Comparison of ENCODE assay signal across 13 cellular contexts in the genomic region with DNA sequence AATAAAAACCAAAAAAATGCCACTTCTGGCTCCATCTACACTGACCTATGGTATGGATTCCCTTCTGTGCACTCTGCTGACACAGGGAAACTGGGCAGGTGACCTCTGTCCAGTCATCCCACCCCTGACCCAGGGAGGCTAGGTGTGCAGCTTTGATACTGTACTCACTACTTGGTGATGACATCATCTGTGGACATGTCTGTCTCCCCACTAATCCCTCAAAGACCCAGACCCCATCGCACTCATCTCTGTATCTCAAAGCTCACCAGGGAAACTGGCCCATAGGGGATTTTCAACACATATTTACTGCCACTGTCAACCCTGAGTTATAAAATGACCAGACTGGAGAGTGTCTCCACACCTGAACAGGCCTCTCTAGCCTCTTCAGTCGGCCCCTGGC. TPM values are rescaled to one million over a fixed set of nuclear protein-coding genes. Genes with fewer than 3 reads are reported as not detected.
A peak's percentile ranks its signal among the peaks of the same experiment; 100 is the strongest.
DNase-seq lines count a peak whose midpoint lies in the region; ATAC-seq and TF ChIP-seq lines count a peak whose summit lies in the region.
"Had no signal": no experiment of that assay in that cellular context is flagged by ENCODE, and none has a peak within 500 bp of the region (broad histone marks: within the 10 kb centered on the region; RNA-seq: fewer than 3 reads in every experiment).

No MANE protein-coding gene starts in this region.

- no peak for DNase-seq in stimulated activated naive CD8-positive, alpha-beta T cell treated with anti-CD3 and anti-CD28 coated beads, Interleukin-15, Interleukin-2, amounts not matched to agents 100 U/mL and 50 U/mL, for 24 hours
- DNase-seq in GM23248 (no peak), gastrocnemius medialis (no peak)
- DNase-seq: activated naive CD4-positive, alpha-beta T cell treated with anti-CD3 and anti-CD28 coated beads for 36 hours; DMS 273 treated with DMSO at 0.1 percent for 48 hours; left ventricle myocardium superior; NCI-H446; stimulated activated CD4-positive, alpha-beta T cell treated with anti-CD3 and anti-CD28 coated beads, Interleukin-2, amount 100 ng/mL, for 48 hours had no signal

- POLR2A ChIA-PET in HEK293 (lab: Yijun Ruan, JAX), result interaction anchor here (0.9 kb wide), 1 partner anchor 11 kb away, joined by 3 read pairs; no protein-coding TSS in a partner anchor

- H3K36me3 ChIP-seq in HEK293 (ENCODE audit: control insufficient read depth in 2 of 2, insufficient read depth in 1 of 2, low read length in 2 of 2), result no peaks in the 10 kb centered on the region
- no peaks in the 10 kb centered on the region for H3K36me3 ChIP-seq in GM23248 (ENCODE audit: low read depth)
- H3K36me3 ChIP-seq in gastrocnemius medialis, result no peaks in the 10 kb centered on the region
- H3K36me3 ChIP-seq: gastroesophageal sphincter had no signal

- no peaks in the 10 kb centered on the region for H4K20me1 ChIP-seq in GM23248 (ENCODE audit: insufficient read depth)

- in situ Hi-C loops in GM23248 (cut with MboI) (no loop called here), gastrocnemius medialis (cut with MboI; ENCODE audit: low sequenced_read_pairs in 4 of 4) (loop anchor here in 1 of 4 donors (25.0 kb wide), 1 partner anchor 201 kb away; no protein-coding TSS in a partner anchor)

- H3K9me3 ChIP-seq in HEK293 (ENCODE audit: control insufficient read depth, insufficient read depth, low read depth, low read length) (no peaks in the 10 kb centered on the region), GM23248 (ENCODE audit: low read depth) (no peaks in the 10 kb centered on the region), gastrocnemius medialis (no peaks in the 10 kb centered on the region)
- H3K9me3 ChIP-seq: gastroesophageal sphincter had no signal

- ATAC-seq in GM18870 (IDR thresholded peaks at IDR 0.05; ENCODE audit: unreplicated experiment) (peak; percentile 62), HG03571 (IDR thresholded peaks at IDR 0.05; ENCODE audit: unreplicated experiment) (peak; percentile 50), HG03175 (IDR thresholded peaks at IDR 0.05; ENCODE audit: unreplicated experiment) (no peak), gastrocnemius medialis (no peak)
- peak; percentile 19 for ATAC-seq in stimulated activated naive CD8-positive, alpha-beta T cell treated with anti-CD3 and anti-CD28 coated beads, Interleukin-15, Interleukin-2, amounts not matched to agents 100 U/mL and 50 U/mL, for 24 hours
- ATAC-seq: gastroesophageal sphincter had no signal

- H3F3A ChIP-seq in GM23248 (ENCODE audit: insufficient read depth), result no peaks in the 10 kb centered on the region

- H3K4me1 ChIP-seq in HEK293 (ENCODE audit: control insufficient read depth, insufficient read depth, low read length) (peaks cover 8% of the 10 kb centered on the region; the same call in 1 of the 2 replicates), GM23248 (ENCODE audit: insufficient read depth) (no peaks in the 10 kb centered on the region), gastrocnemius medialis (peaks cover 39 to 45% of the 10 kb centered on the region in 2 donors)

- intact Hi-C loops in gastrocnemius medialis (cut with DNase I; ENCODE audit: low total_unique reads), result loop anchor here (5.0 kb wide), 1 partner anchor 291 kb away; no protein-coding TSS in a partner anchor

- no peak overlapping the region for H3K27ac ChIP-seq in HEK293 (ENCODE audit: extremely low read depth, low read depth, low read length)
- H3K27ac ChIP-seq in GM23248, result no peak overlapping the region
- peak overlapping the region in 1 of 4 donors; percentile 60 for H3K27ac ChIP-seq in gastrocnemius medialis
- H3K27ac ChIP-seq: gastroesophageal sphincter had no signal

- no peak overlapping the region for H2AFZ ChIP-seq in GM23248

- no peak overlapping the region for H3K9ac ChIP-seq in GM23248

- H3K4me3 ChIP-seq in HEK293 (ENCODE audit: low read depth, low read length) (no peak overlapping the region), GM23248 (no peak overlapping the region), gastrocnemius medialis (no peak overlapping the region)
- H3K4me3 ChIP-seq: gastroesophageal sphincter had no signal

- no peaks in the 10 kb centered on the region for H3K9me2 ChIP-seq in GM23248 (ENCODE audit: insufficient read depth)

- no peak for TF ChIP-seq POLR2A in gastrocnemius medialis (IDR thresholded peaks at IDR 0.05)

- H3K79me2 ChIP-seq in GM23248 (ENCODE audit: insufficient read depth), result peaks cover 66% of the 10 kb centered on the region

- H3K27me3 ChIP-seq in GM23248 (replicated peaks; ENCODE audit: insufficient read depth) (no peaks in the 10 kb centered on the region), gastrocnemius medialis (no peaks in the 10 kb centered on the region)
- H3K27me3 ChIP-seq: gastroesophageal sphincter had no signal

- CTCF ChIA-PET in HEK293 (lab: Yijun Ruan, JAX), result interaction anchor here (0.6 to 1.9 kb wide), 5 partner anchors 8 to 253 kb away, joined by 3 to 6 read pairs (median 3); no protein-coding TSS in a partner anchor

- TF ChIP-seq CTCF in HEK293 (tag by site-specific recombination; IDR thresholded peaks at IDR 0.05) (no peak), gastrocnemius medialis (IDR thresholded peaks at IDR 0.05 in 4 of 5, conservative IDR thresholded peaks at IDR 0.05 in 1 of 5) (no peak)

- WGBS in GM23248 (ENCODE audit: low coverage in 1 of 2, low lambda C conversion rate in 2 of 2, missing lambda C conversion rate in 2 of 2), 2 experiments, result 50 to 55% methylated on average over 2 of the region's 2 CpGs

- no peak overlapping the region for H3K4me2 ChIP-seq in GM23248 (ENCODE audit: unreplicated experiment)

TF ChIP-seq in HEK293, 187 proteins besides CTCF, POLR2A, EP300 and RAD21:
- TF ChIP-seq, protein P1, sequence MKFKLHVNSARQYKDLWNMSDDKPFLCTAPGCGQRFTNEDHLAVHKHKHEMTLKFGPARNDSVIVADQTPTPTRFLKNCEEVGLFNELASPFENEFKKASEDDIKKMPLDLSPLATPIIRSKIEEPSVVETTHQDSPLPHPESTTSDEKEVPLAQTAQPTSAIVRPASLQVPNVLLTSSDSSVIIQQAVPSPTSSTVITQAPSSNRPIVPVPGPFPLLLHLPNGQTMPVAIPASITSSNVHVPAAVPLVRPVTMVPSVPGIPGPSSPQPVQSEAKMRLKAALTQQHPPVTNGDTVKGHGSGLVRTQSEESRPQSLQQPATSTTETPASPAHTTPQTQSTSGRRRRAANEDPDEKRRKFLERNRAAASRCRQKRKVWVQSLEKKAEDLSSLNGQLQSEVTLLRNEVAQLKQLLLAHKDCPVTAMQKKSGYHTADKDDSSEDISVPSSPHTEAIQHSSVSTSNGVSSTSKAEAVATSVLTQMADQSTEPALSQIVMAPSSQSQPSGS (tag by site-specific recombination; IDR thresholded peaks at IDR 0.05; ENCODE audit: low read depth), result peak; percentile 76
- no peak for TF ChIP-seq HOXD13 (CRISPR knock-in tag; IDR thresholded peaks at IDR 0.05; ENCODE audit: borderline replicate concordance)
TF ChIP-seq in HEK293: peak in this region for 1.

RNA-seq across cellular contexts. Expression of gene SGMS1, which starts 10.6 kb away (rescaled TPM):
- 53.6 and 71.3 TPM in 2 replicates for total RNA-seq in GM23248 (2014; rRNA removed; shearing (Covaris generic))
- 22.7 and 25.1 TPM in 2 replicates for polyA plus RNA-seq in GM23248 (2016; fragmentation: Nextera tagmentation; extraction: Ambion mirVana)
- 10 to 100 TPM; 17.6 to 30.7 (median 25.0) TPM for total RNA-seq in gastrocnemius medialis

Comparison
In these comparisons a context has a peak if more than half of its experiments do, and no peak if none do; other contexts are left out.
1. ATAC-seq: peak in GM18870 (single experiment), HG03571 (single experiment) and stimulated activated naive CD8-positive, alpha-beta T cell treated with anti-CD3 and anti-CD28 coated beads, Interleukin-15, Interleukin-2, amounts not matched to agents 100 U/mL and 50 U/mL, for 24 hours (single experiment); none in HG03175 (single experiment) and gastrocnemius medialis (0 of 2).